Comparison of ENCODE assay signal across 24 cellular contexts in genomic region chr2:115292742-115293141, GRCh38.
"Had no signal": no experiment of that assay in that cellular context is flagged by ENCODE, and none has a peak within 500 bp of the region (broad histone marks: within the 10 kb centered on the region; RNA-seq: fewer than 3 reads in every experiment).

No MANE protein-coding gene starts in this region.

- H3K4me3 ChIP-seq: colonic mucosa, coronary artery, dorsolateral prefrontal cortex, esophagus muscularis mucosa, esophagus squamous epithelium, gastrocnemius medialis, gastroesophageal sphincter, heart left ventricle, heart right ventricle had no signal

- ATAC-seq: effector memory CD8-positive, alpha-beta T cell; esophagus mucosa; foreskin keratinocyte; gastrocnemius medialis; gastroesophageal sphincter; heart left ventricle; heart right ventricle had no signal

- H3K27ac ChIP-seq: colonic mucosa, coronary artery, dorsolateral prefrontal cortex, epithelial cell of prostate, esophagus muscularis mucosa, esophagus squamous epithelium, foreskin keratinocyte, gastrocnemius medialis, gastroesophageal sphincter, heart left ventricle, heart right ventricle had no signal

- H3K27me3 ChIP-seq: colonic mucosa, dorsolateral prefrontal cortex, esophagus muscularis mucosa, esophagus squamous epithelium, foreskin keratinocyte, gastrocnemius medialis, gastroesophageal sphincter had no signal

- DNase-seq: colonic mucosa; cortex of kidney; dermis blood vessel endothelial cell; dorsolateral prefrontal cortex; effector CD4-positive, alpha-beta T cell; effector CD8-positive, alpha-beta T cell; effector memory CD4-positive, alpha-beta T cell; effector memory CD8-positive, alpha-beta T cell; endodermal cell; erythroblast; esophagus squamous epithelium; foreskin fibroblast; foreskin keratinocyte; foreskin melanocyte; gastrocnemius medialis; glutamatergic neuron; head of caudate nucleus; heart left ventricle; heart right ventricle had no signal

- H3K36me3 ChIP-seq: colonic mucosa, esophagus muscularis mucosa, esophagus squamous epithelium, gastrocnemius medialis, gastroesophageal sphincter, heart left ventricle, heart right ventricle had no signal

- H3K4me1 ChIP-seq: colonic mucosa, esophagus muscularis mucosa, esophagus squamous epithelium, foreskin keratinocyte, gastrocnemius medialis, gastroesophageal sphincter, heart left ventricle, heart right ventricle had no signal

- H3K9me3 ChIP-seq: colonic mucosa, esophagus muscularis mucosa, esophagus squamous epithelium, gastrocnemius medialis, gastroesophageal sphincter, heart left ventricle had no signal
